Comparison of ENCODE assay signal across 22 cellular contexts in the genomic region with DNA sequence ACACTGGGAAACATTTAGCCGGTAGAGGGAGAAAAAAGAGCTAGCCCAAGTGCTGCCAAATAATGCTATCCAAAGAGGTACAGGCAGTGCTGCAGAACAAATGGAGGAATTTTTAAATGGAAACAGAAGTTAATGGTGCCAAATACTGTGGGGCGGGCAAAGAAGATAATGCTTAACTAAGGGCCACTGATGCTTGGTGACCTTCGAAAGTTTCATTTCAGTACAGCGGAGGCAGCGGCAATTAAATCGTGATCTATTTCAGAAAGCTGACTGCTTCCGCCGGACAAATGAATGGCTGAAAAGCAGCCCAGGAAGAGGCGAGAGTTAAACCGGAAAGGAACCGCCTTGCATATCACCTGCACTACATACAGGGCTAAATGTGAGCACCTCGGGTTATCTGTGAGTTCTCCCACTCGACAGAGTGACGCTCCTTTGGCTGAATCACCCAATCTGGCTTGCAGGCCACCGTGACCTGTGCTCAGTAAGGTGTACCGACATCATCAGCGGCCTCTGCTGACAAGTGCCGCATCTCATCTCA. TPM values are rescaled to one million over a fixed set of nuclear protein-coding genes. Genes with fewer than 3 reads are reported as not detected.
A peak's percentile ranks its signal among the peaks of the same experiment; 100 is the strongest.
DNase-seq lines count a peak whose midpoint lies in the region; ATAC-seq and TF ChIP-seq lines count a peak whose summit lies in the region.
"Had no signal": no experiment of that assay in that cellular context is flagged by ENCODE, and none has a peak within 500 bp of the region (broad histone marks: within the 10 kb centered on the region; RNA-seq: fewer than 3 reads in every experiment).

No MANE protein-coding gene starts in this region.

- no peak overlapping the region for H2BK120ac ChIP-seq in mesenchymal stem cell (ENCODE audit: low read depth, low read length)

- H3K4me1 ChIP-seq in mesenchymal stem cell (ENCODE audit: control insufficient read depth, insufficient read depth, low read depth, low read length) (peaks cover 5% of the 10 kb centered on the region), foreskin keratinocyte (peaks cover 17% of the 10 kb centered on the region)
- H3K4me1 ChIP-seq in effector memory CD4-positive, alpha-beta T cell (ENCODE audit: control insufficient read depth, insufficient read depth, low read length, poor library complexity, severe bottlenecking), result no peaks in the 10 kb centered on the region
- H3K4me1 ChIP-seq: breast epithelium, sigmoid colon had no signal

- no peak overlapping the region for H2BK15ac ChIP-seq in mesenchymal stem cell (ENCODE audit: low read depth, poor library complexity, severe bottlenecking)

- in situ Hi-C loops in G401 (cut with HindIII; ENCODE audit: low sequenced_read_pairs), result no loop called here
- in situ Hi-C loops in astrocyte of the cerebellum (cut with HindIII; ENCODE audit: low sequenced_read_pairs), result no loop called here

- ATAC-seq in left cardiac atrium, result peak; percentile 44 to 71
- ATAC-seq in HG03045 (IDR thresholded peaks at IDR 0.05; ENCODE audit: unreplicated experiment), result no peak
- no peak for ATAC-seq in foreskin keratinocyte
- ATAC-seq: activated CD8-positive, alpha-beta memory T cell treated with anti-CD3 and anti-CD28 coated beads, Interleukin-2, amount 10 ng/mL, durations not matched to agents 7 days and 5 days; activated T-helper 17 cell treated with anti-CD3 and anti-CD28 coated beads, Interleukin-2, amount 50 U/mL, for 72 hours; K562 had no signal

- H3K18ac ChIP-seq in mesenchymal stem cell (ENCODE audit: low read depth in 1 of 2, low read length in 2 of 2), result no peak overlapping the region

- H3K27ac ChIP-seq in mesenchymal stem cell (ENCODE audit: low read length, poor library complexity, severe bottlenecking) (no peak overlapping the region), foreskin keratinocyte (no peak overlapping the region)
- H3K27ac ChIP-seq in effector memory CD4-positive, alpha-beta T cell (ENCODE audit: insufficient read depth, low read length, poor library complexity, severe bottlenecking), result no peak overlapping the region
- H3K27ac ChIP-seq: breast epithelium, C4-2B, GM23248, sigmoid colon had no signal

- no peaks in the 10 kb centered on the region for H3K27me3 ChIP-seq in mesenchymal stem cell (ENCODE audit: control insufficient read depth in 1 of 2, insufficient read depth in 1 of 2, low read length in 2 of 2)
- H3K27me3 ChIP-seq in effector memory CD4-positive, alpha-beta T cell (replicated peaks; ENCODE audit: control insufficient read depth, insufficient read depth, low read length, poor library complexity, severe bottlenecking), result no peaks in the 10 kb centered on the region
- H3K27me3 ChIP-seq in foreskin keratinocyte, result no peaks in the 10 kb centered on the region
- H3K27me3 ChIP-seq: breast epithelium, sigmoid colon had no signal

- H3K27me3 Mint-ChIP-seq in activated naive CD8-positive, alpha-beta T cell treated with anti-CD3 and anti-CD28 coated beads for 36 hours, result no peaks in the 10 kb centered on the region
- H3K27me3 Mint-ChIP-seq: activated CD8-positive, alpha-beta memory T cell treated with anti-CD3 and anti-CD28 coated beads, Interleukin-2, amount 10 ng/mL, durations not matched to agents 7 days and 5 days; activated T-helper 17 cell treated with anti-CD3 and anti-CD28 coated beads, Interleukin-2, amount 50 U/mL, for 72 hours had no signal

- no peak overlapping the region for H3K4ac ChIP-seq in mesenchymal stem cell (ENCODE audit: low read depth in 1 of 2, low read length in 2 of 2)

- H3K79me1 ChIP-seq in mesenchymal stem cell (replicated peaks; ENCODE audit: low read length, poor library complexity, severe bottlenecking), result peaks cover 25% of the 10 kb centered on the region

- no peak overlapping the region for H3K4me2 ChIP-seq in mesenchymal stem cell (ENCODE audit: low read length, poor library complexity, severe bottlenecking)

- no peaks in the 10 kb centered on the region for H3K9me3 Mint-ChIP-seq in activated naive CD8-positive, alpha-beta T cell treated with anti-CD3 and anti-CD28 coated beads for 36 hours
- H3K9me3 Mint-ChIP-seq: activated T-helper 17 cell treated with anti-CD3 and anti-CD28 coated beads, Interleukin-2, amount 50 U/mL, for 72 hours had no signal

- no peak overlapping the region for H3K23ac ChIP-seq in mesenchymal stem cell (ENCODE audit: low read length in 2 of 2)

- H4K8ac ChIP-seq in mesenchymal stem cell (ENCODE audit: low read length), result no peak overlapping the region

- TF ChIP-seq CTCF in astrocyte of the cerebellum (IDR thresholded peaks at IDR 0.05; ENCODE audit: low read depth, low read length, missing control alignments), result peak; percentile 9
- TF ChIP-seq CTCF in foreskin keratinocyte (conservative IDR thresholded peaks at IDR 0.05), result no peak

- no peaks in the 10 kb centered on the region for H3K9me3 ChIP-seq in mesenchymal stem cell (ENCODE audit: control insufficient read depth, low read length)
- no peaks in the 10 kb centered on the region for H3K9me3 ChIP-seq in effector memory CD4-positive, alpha-beta T cell (ENCODE audit: control insufficient read depth, low read length)
- H3K9me3 ChIP-seq: breast epithelium, sigmoid colon had no signal

- 86% methylated on average over 15 of the region's 18 CpGs for WGBS in mesenchymal stem cell

- H4K91ac ChIP-seq in mesenchymal stem cell (ENCODE audit: low read length), result no peak overlapping the region

- H3K4me3 Mint-ChIP-seq in activated naive CD8-positive, alpha-beta T cell treated with anti-CD3 and anti-CD28 coated beads for 36 hours, result no peak overlapping the region
- H3K4me3 Mint-ChIP-seq: activated CD8-positive, alpha-beta memory T cell treated with anti-CD3 and anti-CD28 coated beads, Interleukin-2, amount 10 ng/mL, durations not matched to agents 7 days and 5 days; activated naive CD8-positive, alpha-beta T cell; activated T-helper 17 cell treated with anti-CD3 and anti-CD28 coated beads, Interleukin-2, amount 50 U/mL, for 72 hours had no signal

- no peak overlapping the region for H3K4me3 ChIP-seq in astrocyte of the cerebellum (ENCODE audit: low read depth, low read length)
- H3K4me3 ChIP-seq in mesenchymal stem cell (ENCODE audit: insufficient read depth in 1 of 2, low read depth in 1 of 2, low read length in 2 of 2), result no peak overlapping the region
- H3K4me3 ChIP-seq in effector memory CD4-positive, alpha-beta T cell (ENCODE audit: insufficient read depth, low read depth, low read length, poor library complexity, severe bottlenecking), result no peak overlapping the region
- H3K4me3 ChIP-seq: breast epithelium, GM23248, K562, sigmoid colon had no signal

- H3K9ac ChIP-seq in mesenchymal stem cell (ENCODE audit: low read length), result no peak overlapping the region
- H3K9ac ChIP-seq: GM23248 had no signal

- peak overlapping the region; percentile 36 for H2AK5ac ChIP-seq in mesenchymal stem cell (ENCODE audit: low read length, severe bottlenecking)

- H2BK12ac ChIP-seq in mesenchymal stem cell (ENCODE audit: low read length in 2 of 2), result no peak overlapping the region

- peaks cover 0 to 3% of the 10 kb centered on the region in 2 experiments for H3K36me3 ChIP-seq in mesenchymal stem cell (ENCODE audit: control insufficient read depth in 1 of 2, insufficient read depth in 2 of 2, low read depth in 1 of 2, low read length in 2 of 2)
- no peaks in the 10 kb centered on the region for H3K36me3 ChIP-seq in effector memory CD4-positive, alpha-beta T cell (ENCODE audit: control insufficient read depth, insufficient read depth, low read length)
- H3K36me3 ChIP-seq: breast epithelium, sigmoid colon had no signal

- H3K27ac Mint-ChIP-seq in activated naive CD8-positive, alpha-beta T cell treated with anti-CD3 and anti-CD28 coated beads for 36 hours, result no peak overlapping the region
- H3K27ac Mint-ChIP-seq: activated CD8-positive, alpha-beta memory T cell treated with anti-CD3 and anti-CD28 coated beads, Interleukin-2, amount 10 ng/mL, durations not matched to agents 7 days and 5 days; activated naive CD8-positive, alpha-beta T cell; activated T-helper 17 cell treated with anti-CD3 and anti-CD28 coated beads, Interleukin-2, amount 50 U/mL, for 72 hours had no signal

- H2AFZ ChIP-seq in mesenchymal stem cell (ENCODE audit: low read depth, low read length), result no peak overlapping the region
- H2AFZ ChIP-seq: GM23248 had no signal

- H2BK5ac ChIP-seq in mesenchymal stem cell (ENCODE audit: low read depth, low read length, poor library complexity, severe bottlenecking), result no peak overlapping the region

- H3K36me3 Mint-ChIP-seq in activated naive CD8-positive, alpha-beta T cell treated with anti-CD3 and anti-CD28 coated beads for 36 hours, result no peaks in the 10 kb centered on the region
- H3K36me3 Mint-ChIP-seq: activated CD8-positive, alpha-beta memory T cell treated with anti-CD3 and anti-CD28 coated beads, Interleukin-2, amount 10 ng/mL, durations not matched to agents 7 days and 5 days; activated naive CD8-positive, alpha-beta T cell had no signal

- H3K14ac ChIP-seq in mesenchymal stem cell (ENCODE audit: low read length in 2 of 2), result no peak overlapping the region

- peak; percentile 73 for DNase-seq in G401 (ENCODE audit: low spot score)
- no peak for DNase-seq in astrocyte of the cerebellum (ENCODE audit: low read depth)
- DNase-seq in left cardiac atrium, result peak; percentile 18
- no peak for DNase-seq in mesenchymal stem cell
- no peak for DNase-seq in activated naive CD8-positive, alpha-beta T cell treated with anti-CD3 and anti-CD28 coated beads for 36 hours
- DNase-seq in effector memory CD4-positive, alpha-beta T cell, result no peak
- no peak for DNase-seq in foreskin keratinocyte
- DNase-seq: activated CD8-positive, alpha-beta memory T cell treated with anti-CD3 and anti-CD28 coated beads, Interleukin-2, amount 10 ng/mL, durations not matched to agents 7 days and 5 days; DMS 273 treated with DMSO at 0.1 percent for 48 hours; GM23248; MM.1S; NCI-H1436 treated with DMSO at 0.1 percent for 48 hours; NCI-H2171 treated with DMSO at 0.1 percent for 48 hours; NCI-H526 treated with DMSO at 0.1 percent for 48 hours; occipital lobe; sigmoid colon had no signal

- no peaks in the 10 kb centered on the region for H3K4me1 Mint-ChIP-seq in activated naive CD8-positive, alpha-beta T cell treated with anti-CD3 and anti-CD28 coated beads for 36 hours
- H3K4me1 Mint-ChIP-seq: activated CD8-positive, alpha-beta memory T cell treated with anti-CD3 and anti-CD28 coated beads, Interleukin-2, amount 10 ng/mL, durations not matched to agents 7 days and 5 days; activated T-helper 17 cell treated with anti-CD3 and anti-CD28 coated beads, Interleukin-2, amount 50 U/mL, for 72 hours had no signal

- intact Hi-C loops in left cardiac atrium (cut with DNase I), result no loop called here

RNA-seq across cellular contexts. Expression of gene CADM1, which starts 42.1 kb away (rescaled TPM):
- not detected in 2 replicates for total RNA-seq in G401 (2014; rRNA removed; shearing (Covaris generic))
- total RNA-seq in left cardiac atrium, result 10 to 100 TPM; 25.0 to 34.3 TPM
- polyA plus RNA-seq in mesenchymal stem cell (2013, experiment 1 of 2), result 11.3 TPM
- 11.3 TPM for polyA plus RNA-seq in mesenchymal stem cell (2013, experiment 2 of 2)
- not detected for total RNA-seq in activated naive CD8-positive, alpha-beta T cell treated with anti-CD3 and anti-CD28 coated beads for 36 hours
- 49.0 and 52.4 TPM in 2 replicates for total RNA-seq in foreskin keratinocyte
- 26.8 and 29.6 TPM in 2 replicates for polyA plus RNA-seq in foreskin keratinocyte
- polyA plus RNA-seq: K562 had no signal

Comparison
In these comparisons a context has a peak if more than half of its experiments do, and no peak if none do; other contexts are left out.
1. DNase-seq: peak in G401 (single experiment) and left cardiac atrium (single experiment); none in astrocyte of the cerebellum (single experiment), mesenchymal stem cell (single experiment), activated naive CD8-positive, alpha-beta T cell treated with anti-CD3 and anti-CD28 coated beads for 36 hours (single experiment), effector memory CD4-positive, alpha-beta T cell (0 of 3) and foreskin keratinocyte (0 of 2).
2. ATAC-seq: peak in left cardiac atrium (2 of 2); none in HG03045 (single experiment) and foreskin keratinocyte (single experiment).
3. RNA of gene CADM1, which starts 42.1 kb away (total RNA-seq): 49.0 to 52.4 TPM in foreskin keratinocyte and 25.0 to 34.3 TPM in left cardiac atrium; not detected in activated naive CD8-positive, alpha-beta T cell treated with anti-CD3 and anti-CD28 coated beads for 36 hours and not detected in G401; every median in the first group is over 10 times any median in the second.